Comparison of ENCODE assay signal across 18 cellular contexts in genomic region chr3:144358191-144358590, GRCh38.
DNase-seq lines count a peak whose midpoint lies in the region; ATAC-seq, FAIRE-seq and TF ChIP-seq lines count a peak whose summit lies in the region.
"Had no signal": no experiment of that assay in that cellular context is flagged by ENCODE, and none has a peak within 500 bp of the region (broad histone marks: within the 10 kb centered on the region; RNA-seq: fewer than 3 reads in every experiment).

No MANE protein-coding gene starts in this region.

- dilution Hi-C loops in keratinocyte (cut with MboI; ENCODE audit: extremely low pct_ligation_motif_present, low sequenced_read_pairs): no loop called here

- DNase-seq in Caco-2 (no peak), keratinocyte (ENCODE audit: low read depth, low spot score) (no peak), neuronal stem cell (ENCODE audit: low spot score) (no peak), smooth muscle cell (lab: John Stamatoyannopoulos, UW; ENCODE audit: unreplicated experiment) (no peak), psoas muscle (no peak)
- no peak for DNase-seq in naive thymus-derived CD8-positive, alpha-beta T cell
- DNase-seq: CD8-positive, alpha-beta T cell; COR-L47; DND-41; GDM1; HCEC 1CT; HFFc6 had no signal

- H3K9ac ChIP-seq in keratinocyte (ENCODE audit: control insufficient read depth, extremely low read depth, insufficient read depth, low read length) (no peak overlapping the region), neuronal stem cell (ENCODE audit: low read depth, low read length, poor library complexity) (no peak overlapping the region), smooth muscle cell (ENCODE audit: low read depth) (no peak overlapping the region)

- H4K8ac ChIP-seq in neuronal stem cell (ENCODE audit: low read depth, low read length): no peak overlapping the region

- H3K4me2 ChIP-seq in keratinocyte (ENCODE audit: control insufficient read depth, extremely low read depth, insufficient read depth, low read depth, low read length): no peak overlapping the region
- no peak overlapping the region for H3K4me2 ChIP-seq in neuronal stem cell (ENCODE audit: insufficient read depth, low read length, poor library complexity, severe bottlenecking)
- peak overlapping the region; percentile 39 for H3K4me2 ChIP-seq in smooth muscle cell

- no peak overlapping the region for H3K23ac ChIP-seq in neuronal stem cell (ENCODE audit: low read depth, low read length, poor library complexity)

- no peak for FAIRE-seq in keratinocyte (lab: Jason Lieb, UNC)
- FAIRE-seq: GM12892, GM19239 had no signal

- H3K27me3 ChIP-seq in Caco-2 (replicated peaks; ENCODE audit: control insufficient read depth, insufficient read depth, low read length) (no peaks in the 10 kb centered on the region), keratinocyte (ENCODE audit: control insufficient read depth, extremely low read depth, insufficient read depth, low read length) (no peaks in the 10 kb centered on the region), neuronal stem cell (ENCODE audit: control insufficient read depth in 3 of 3, insufficient read depth in 3 of 3, low read depth in 1 of 3, low read length in 3 of 3) (no peaks in the 10 kb centered on the region), smooth muscle cell (ENCODE audit: low read depth) (no peaks in the 10 kb centered on the region), psoas muscle (ENCODE audit: insufficient read depth in 3 of 3, low read length in 2 of 3) (no peaks in the 10 kb centered on the region)

- peaks cover 18% of the 10 kb centered on the region for H3K9me3 Mint-ChIP-seq in Caco-2 (ENCODE audit: unreplicated experiment)
- H3K9me3 Mint-ChIP-seq in naive thymus-derived CD8-positive, alpha-beta T cell: peaks cover 0 to 17% (median 0%) of the 10 kb centered on the region in 9 donors
- H3K9me3 Mint-ChIP-seq: CD8-positive, alpha-beta T cell had no signal

- peaks cover 36% of the 10 kb centered on the region for H3K4me1 Mint-ChIP-seq in Caco-2 (ENCODE audit: low read depth, unreplicated experiment)
- no peaks in the 10 kb centered on the region for H3K4me1 Mint-ChIP-seq in naive thymus-derived CD8-positive, alpha-beta T cell
- H3K4me1 Mint-ChIP-seq: CD14-positive monocyte had no signal

- no peak overlapping the region for H2BK5ac ChIP-seq in neuronal stem cell (ENCODE audit: low read length)

- intact Hi-C loops in Caco-2 (cut with micrococcal nuclease; ENCODE audit: unreplicated experiment): no loop called here
- intact Hi-C loops in psoas muscle (cut with DNase I): no loop called here

- H2BK120ac ChIP-seq in neuronal stem cell (ENCODE audit: low read depth, low read length): no peak overlapping the region

- CTCF ChIA-PET in Caco-2 (lab: Charles Lee): no interaction called here

- no peaks in the 10 kb centered on the region for H3K27me3 Mint-ChIP-seq in Caco-2 (ENCODE audit: insufficient read depth, unreplicated experiment)
- peaks cover 0 to 10% (median 4%) of the 10 kb centered on the region in 5 donors for H3K27me3 Mint-ChIP-seq in naive thymus-derived CD8-positive, alpha-beta T cell

- H3F3A ChIP-seq in smooth muscle cell (ENCODE audit: low read depth): no peaks in the 10 kb centered on the region

- ATAC-seq in HG02610 (IDR thresholded peaks at IDR 0.05; ENCODE audit: unreplicated experiment): no peak
- ATAC-seq in psoas muscle: no peak
- ATAC-seq in naive thymus-derived CD8-positive, alpha-beta T cell: no peak
- ATAC-seq: CD8-positive, alpha-beta T cell had no signal

- no peak overlapping the region for H2AK5ac ChIP-seq in neuronal stem cell (ENCODE audit: low read depth, low read length)

- H2AFZ ChIP-seq in keratinocyte (ENCODE audit: control insufficient read depth, low read length): peak overlapping the region; percentile 28
- peak overlapping the region; percentile 19 for H2AFZ ChIP-seq in neuronal stem cell (ENCODE audit: low read length)
- H2AFZ ChIP-seq in smooth muscle cell (ENCODE audit: low read depth): peak overlapping the region; percentile 67

- H3K9me3 ChIP-seq in Caco-2 (no peaks in the 10 kb centered on the region), keratinocyte (ENCODE audit: control insufficient read depth, low read depth, low read length) (no peaks in the 10 kb centered on the region), neuronal stem cell (replicated peaks in 1 of 2; ENCODE audit: control insufficient read depth in 2 of 2, insufficient read depth in 1 of 2, low read depth in 1 of 2, low read length in 2 of 2) (no peaks in the 10 kb centered on the region), smooth muscle cell (replicated peaks; ENCODE audit: low read depth) (no peaks in the 10 kb centered on the region), psoas muscle (no peaks in the 10 kb centered on the region)

- no peak overlapping the region for H3K4me3 Mint-ChIP-seq in Caco-2 (ENCODE audit: unreplicated experiment)
- H3K4me3 Mint-ChIP-seq in naive thymus-derived CD8-positive, alpha-beta T cell: no peak overlapping the region
- H3K4me3 Mint-ChIP-seq: CD14-positive monocyte; CD8-positive, alpha-beta T cell; HFFc6 had no signal

- no peaks in the 10 kb centered on the region for H4K20me1 ChIP-seq in keratinocyte (ENCODE audit: control insufficient read depth, extremely low read depth, insufficient read depth, low read length)
- H4K20me1 ChIP-seq in smooth muscle cell (ENCODE audit: low read depth): no peaks in the 10 kb centered on the region

- H3K79me1 ChIP-seq in neuronal stem cell (ENCODE audit: low read depth, low read length): no peaks in the 10 kb centered on the region

- no peaks in the 10 kb centered on the region for H3K9me1 ChIP-seq in keratinocyte (ENCODE audit: control insufficient read depth, extremely low read depth, insufficient read depth, low read length)

- no peak overlapping the region for H4K91ac ChIP-seq in neuronal stem cell (ENCODE audit: low read depth, low read length, poor library complexity)

- no peaks in the 10 kb centered on the region for H3K79me2 ChIP-seq in keratinocyte (ENCODE audit: control insufficient read depth, insufficient read depth, low read length)
- H3K79me2 ChIP-seq in smooth muscle cell (ENCODE audit: low read depth): no peaks in the 10 kb centered on the region

- no peak overlapping the region for H3K14ac ChIP-seq in neuronal stem cell (ENCODE audit: low read length)

- H3K4me1 ChIP-seq in Caco-2 (peaks cover 53% of the 10 kb centered on the region), keratinocyte (ENCODE audit: control insufficient read depth, extremely low read depth, insufficient read depth, low read length) (peaks cover 13% of the 10 kb centered on the region), neuronal stem cell (ENCODE audit: control insufficient read depth in 2 of 2, insufficient read depth in 1 of 2, low read depth in 1 of 2, low read length in 2 of 2) (no peaks in the 10 kb centered on the region), smooth muscle cell (ENCODE audit: low read depth) (peaks cover 4% of the 10 kb centered on the region), psoas muscle (no peaks in the 10 kb centered on the region)

- no peak overlapping the region for H2BK12ac ChIP-seq in neuronal stem cell (ENCODE audit: low read length)

- H3K27ac ChIP-seq in keratinocyte (ENCODE audit: control insufficient read depth, insufficient read depth, low read length) (no peak overlapping the region), neuronal stem cell (replicated peaks; ENCODE audit: low read length) (no peak overlapping the region), smooth muscle cell (ENCODE audit: low read depth) (no peak overlapping the region), psoas muscle (no peak overlapping the region)
- H3K27ac ChIP-seq: 22Rv1, HL-60 had no signal

- H3K36me3 ChIP-seq in Caco-2 (ENCODE audit: control insufficient read depth, insufficient read depth, low read length) (no peaks in the 10 kb centered on the region), keratinocyte (ENCODE audit: control insufficient read depth in 2 of 2, extremely low read depth in 1 of 2, insufficient read depth in 2 of 2, low read length in 2 of 2) (no peaks in the 10 kb centered on the region), neuronal stem cell (replicated peaks in 1 of 2; ENCODE audit: control insufficient read depth in 2 of 2, insufficient read depth in 2 of 2, low read length in 2 of 2) (no peaks in the 10 kb centered on the region), smooth muscle cell (ENCODE audit: low read depth) (no peaks in the 10 kb centered on the region), psoas muscle (ENCODE audit: insufficient read depth in 1 of 2, low read depth in 1 of 2) (no peaks in the 10 kb centered on the region)

- no TSS peak for BruUV-seq in Caco-2 (replicated peaks; lab: Mats Ljungman, UMichigan)

- no peak overlapping the region for H3K4me3 ChIP-seq in Caco-2 (ENCODE audit: low read depth, low read length)
- H3K4me3 ChIP-seq in keratinocyte (ENCODE audit: control insufficient read depth in 2 of 3, extremely low read depth in 1 of 3, insufficient read depth in 2 of 3, low read depth in 1 of 3, low read length in 3 of 3): no peak overlapping the region
- no peak overlapping the region for H3K4me3 ChIP-seq in neuronal stem cell (ENCODE audit: low read length in 2 of 2)
- no peak overlapping the region for H3K4me3 ChIP-seq in smooth muscle cell
- H3K4me3 ChIP-seq in psoas muscle: no peak overlapping the region

- no CpG with 5 or more reads among the region's 2 CpGs for WGBS in neuronal stem cell (ENCODE audit: extremely low coverage in 2 of 2, insufficient read length in 2 of 2, insufficient replicate concordance in 1 of 2), 2 donors
- 18% methylated on average over 2 of the region's 2 CpGs for WGBS in smooth muscle cell (ENCODE audit: low lambda C conversion rate)
- WGBS in psoas muscle, 3 donors: 22 to 38% (median 25%) methylated on average over 2 of the region's 2 CpGs

- no peaks in the 10 kb centered on the region for H3K36me3 Mint-ChIP-seq in Caco-2 (ENCODE audit: insufficient read depth, unreplicated experiment)
- no peaks in the 10 kb centered on the region for H3K36me3 Mint-ChIP-seq in naive thymus-derived CD8-positive, alpha-beta T cell
- H3K36me3 Mint-ChIP-seq: CD14-positive monocyte; CD8-positive, alpha-beta T cell had no signal

- TF ChIP-seq CTCF in Caco-2 (IDR thresholded peaks at IDR 0.05; ENCODE audit: insufficient read depth in 1 of 2, low read depth in 1 of 2, low read length in 1 of 2, severe bottlenecking in 1 of 2, unreplicated experiment in 1 of 2): no peak
- TF ChIP-seq CTCF in keratinocyte (optimal IDR thresholded peaks at IDR 0.05 in 1 of 3, IDR thresholded peaks at IDR 0.05 in 1 of 3, conservative IDR thresholded peaks at IDR 0.05 in 1 of 3; ENCODE audit: extremely low read depth in 1 of 3, insufficient read depth in 2 of 3, low read length in 3 of 3): no peak
- no peak for TF ChIP-seq CTCF in smooth muscle cell (IDR thresholded peaks at IDR 0.05; ENCODE audit: borderline replicate concordance, insufficient read depth, poor library complexity, severe bottlenecking)
- TF ChIP-seq CTCF in psoas muscle (IDR thresholded peaks at IDR 0.05): no peak

- POLR2A ChIA-PET in Caco-2 (lab: Charles Lee): no interaction called here
- POLR2A ChIA-PET in naive thymus-derived CD8-positive, alpha-beta T cell (lab: Charles Lee): no interaction called here

- H3K4ac ChIP-seq in neuronal stem cell (ENCODE audit: low read length): no peak overlapping the region

- H3K27ac Mint-ChIP-seq in Caco-2 (ENCODE audit: unreplicated experiment): peak overlapping the region; percentile 53
- H3K27ac Mint-ChIP-seq in naive thymus-derived CD8-positive, alpha-beta T cell: no peak overlapping the region
- H3K27ac Mint-ChIP-seq: CD14-positive monocyte; CD8-positive, alpha-beta T cell; HFFc6 had no signal

- no peak overlapping the region for H3K18ac ChIP-seq in neuronal stem cell (ENCODE audit: low read length)

- H2BK15ac ChIP-seq in neuronal stem cell (ENCODE audit: low read length): no peak overlapping the region
